In genomic region chr11:76588455-76589325, GRCh38 we compare ENCODE assay signal across 9 cellular contexts.
A peak's percentile ranks its signal among the peaks of the same experiment; 100 is the strongest.
DNase-seq lines count a peak whose midpoint lies in the region; ATAC-seq and TF ChIP-seq lines count a peak whose summit lies in the region.
"Had no signal": no experiment of that assay in that cellular context is flagged by ENCODE, and none has a peak within 500 bp of the region (broad histone marks: within the 10 kb centered on the region; RNA-seq: fewer than 3 reads in every experiment).

No MANE protein-coding gene starts in this region.

- peak; percentile 19 to 98 (median 48) for DNase-seq in CD4-positive, CD25-positive, alpha-beta regulatory T cell
- no peak for DNase-seq in WTC11 (ENCODE audit: low spot score)
- DNase-seq in psoas muscle = peak; percentile 58 to 78
- DNase-seq in nephron progenitor cell = no peak
- no peak for DNase-seq in activated gamma-delta T cell (lab: John Stamatoyannopoulos, UW)
- no peak for DNase-seq in NK-92 treated with Interleukin-12 subunit alpha and Interleukin-12 subunit beta, amount 100 ng/mL, for 24 hours (lab: John Stamatoyannopoulos, UW)
- DNase-seq: DND-41 had no signal

- peaks cover 0 to 1% (median 0%) of the 10 kb centered on the region in 7 donors for H3K9me3 Mint-ChIP-seq in CD4-positive, CD25-positive, alpha-beta regulatory T cell
- H3K9me3 Mint-ChIP-seq in WTC11 (peaks cover 7% of the 10 kb centered on the region; the same call in 1 of the 2 replicates), nephron progenitor cell (peaks cover 5% of the 10 kb centered on the region)

- peaks cover 16 to 74% (median 52%) of the 10 kb centered on the region in 4 donors for H3K4me1 Mint-ChIP-seq in CD4-positive, CD25-positive, alpha-beta regulatory T cell
- peaks cover 12% of the 10 kb centered on the region for H3K4me1 Mint-ChIP-seq in WTC11
- H3K4me1 Mint-ChIP-seq in nephron progenitor cell = peaks cover 21% of the 10 kb centered on the region

- H3K36me3 Mint-ChIP-seq in CD4-positive, CD25-positive, alpha-beta regulatory T cell = no peaks in the 10 kb centered on the region
- no peaks in the 10 kb centered on the region for H3K36me3 Mint-ChIP-seq in WTC11
- H3K36me3 Mint-ChIP-seq in nephron progenitor cell (ENCODE audit: low read depth) = no peaks in the 10 kb centered on the region

- WGBS in psoas muscle, 3 donors = 67 to 69% (median 68%) methylated on average over 25 of the region's 25 CpGs

- intact Hi-C loops in psoas muscle (cut with DNase I) = no loop called here

- H3K27ac ChIP-seq in CD4-positive, CD25-positive, alpha-beta regulatory T cell (ENCODE audit: insufficient read depth, low read length, poor library complexity, severe bottlenecking) = peak overlapping the region; percentile 85
- H3K27ac ChIP-seq in psoas muscle = peak overlapping the region; percentile 65

- POLR2A ChIA-PET in WTC11 (lab: Charles Lee) = no interaction called here

- H3K4me1 ChIP-seq in CD4-positive, CD25-positive, alpha-beta regulatory T cell (ENCODE audit: control insufficient read depth, insufficient read depth, low read length, poor library complexity, severe bottlenecking) = peaks cover 62% of the 10 kb centered on the region
- peaks cover 3% of the 10 kb centered on the region for H3K4me1 ChIP-seq in psoas muscle

- H3K9me3 ChIP-seq in CD4-positive, CD25-positive, alpha-beta regulatory T cell (ENCODE audit: control insufficient read depth in 2 of 2, low read length in 2 of 2) = no peaks in the 10 kb centered on the region
- peaks cover 7% of the 10 kb centered on the region for H3K9me3 ChIP-seq in psoas muscle

- peak; percentile 73 to 79 for ATAC-seq in CD4-positive, CD25-positive, alpha-beta regulatory T cell (ENCODE audit: low read depth in 2 of 2)
- ATAC-seq in WTC11 = peak; percentile 60
- ATAC-seq in esophagus mucosa = peak; percentile 66
- ATAC-seq in psoas muscle = peak; percentile 36 to 67 (median 52)
- no peak for ATAC-seq in HG03565 (IDR thresholded peaks at IDR 0.05; ENCODE audit: unreplicated experiment)

- H3K27me3 Mint-ChIP-seq in CD4-positive, CD25-positive, alpha-beta regulatory T cell = no peaks in the 10 kb centered on the region
- H3K27me3 Mint-ChIP-seq in WTC11 (ENCODE audit: low read depth) (no peaks in the 10 kb centered on the region), nephron progenitor cell (ENCODE audit: low read depth, poor library complexity) (peaks cover 6% of the 10 kb centered on the region)

- H3K4me3 Mint-ChIP-seq in CD4-positive, CD25-positive, alpha-beta regulatory T cell = peak overlapping the region in 3 of 4 donors; percentile 32 to 82 (median 56)
- H3K4me3 Mint-ChIP-seq in WTC11 = no peak overlapping the region
- no peak overlapping the region for H3K4me3 Mint-ChIP-seq in nephron progenitor cell

- peak overlapping the region; percentile 95 to 100 (median 97) for H3K27ac Mint-ChIP-seq in CD4-positive, CD25-positive, alpha-beta regulatory T cell
- H3K27ac Mint-ChIP-seq in WTC11 (no peak overlapping the region), nephron progenitor cell (no peak overlapping the region)

- H3K4me3 ChIP-seq in CD4-positive, CD25-positive, alpha-beta regulatory T cell (ENCODE audit: low read depth, low read length) = peak overlapping the region; percentile 28
- no peak overlapping the region for H3K4me3 ChIP-seq in psoas muscle

- no peaks in the 10 kb centered on the region for H3K27me3 ChIP-seq in CD4-positive, CD25-positive, alpha-beta regulatory T cell (ENCODE audit: control insufficient read depth, insufficient read depth, low read length)
- H3K27me3 ChIP-seq in psoas muscle (ENCODE audit: insufficient read depth in 3 of 3, low read length in 2 of 3) = no peaks in the 10 kb centered on the region

- CTCF ChIA-PET in WTC11 (lab: Charles Lee) = interaction anchor here (1.0 to 1.3 kb wide), 3 partner anchors 10 to 381 kb away, joined by 3 to 6 read pairs (median 4); no protein-coding TSS in a partner anchor

- no peak for TF ChIP-seq CTCF in WTC11 (IDR thresholded peaks at IDR 0.05)
- no peak for TF ChIP-seq CTCF in psoas muscle (IDR thresholded peaks at IDR 0.05)
- no peak for TF ChIP-seq CTCF in nephron progenitor cell (IDR thresholded peaks at IDR 0.05)

- H3K36me3 ChIP-seq in CD4-positive, CD25-positive, alpha-beta regulatory T cell (ENCODE audit: control insufficient read depth, insufficient read depth, low read length) = no peaks in the 10 kb centered on the region
- H3K36me3 ChIP-seq in psoas muscle (ENCODE audit: insufficient read depth in 1 of 2, low read depth in 1 of 2) = no peaks in the 10 kb centered on the region

TF ChIP-seq in WTC11, 78 proteins besides CTCF, POLR2A, EP300 and RAD21:
- TF ChIP-seq GRHL2 (CRISPR knock-in tag; IDR thresholded peaks at IDR 0.05; ENCODE audit: insufficient replicate concordance, severe bottlenecking) = no peak
- no peak for TF ChIP-seq ELF4 (CRISPR knock-in tag; IDR thresholded peaks at IDR 0.05; ENCODE audit: low read depth)
- TF ChIP-seq ATF1 (CRISPR knock-in tag; IDR thresholded peaks at IDR 0.05) = no peak
- no peak for TF ChIP-seq ZNF281 (CRISPR knock-in tag; IDR thresholded peaks at IDR 0.05)
- no peak for TF ChIP-seq TEAD4 (CRISPR knock-in tag; IDR thresholded peaks at IDR 0.05)
- TF ChIP-seq FOXP4 (CRISPR knock-in tag; IDR thresholded peaks at IDR 0.05) = no peak

Comparison
In these comparisons a context has a peak if more than half of its experiments do, and no peak if none do; other contexts are left out.
1. DNase-seq: peak in CD4-positive, CD25-positive, alpha-beta regulatory T cell (3 of 3) and psoas muscle (2 of 2); none in WTC11 (single experiment), nephron progenitor cell (single experiment), activated gamma-delta T cell (single experiment) and NK-92 treated with Interleukin-12 subunit alpha and Interleukin-12 subunit beta, amount 100 ng/mL, for 24 hours (single experiment).
2. H3K27ac Mint-ChIP-seq: peak in CD4-positive, CD25-positive, alpha-beta regulatory T cell (3 of 3); none in WTC11 (single experiment) and nephron progenitor cell (single experiment).
3. H3K4me3 Mint-ChIP-seq: peak in CD4-positive, CD25-positive, alpha-beta regulatory T cell (3 of 4); none in WTC11 (single experiment) and nephron progenitor cell (single experiment).